ENCODE assay signal across 8 cellular contexts in genomic region chr2:187553908-187554703, GRCh38. TPM values are rescaled to one million over a fixed set of nuclear protein-coding genes. Genes with fewer than 3 reads are reported as not detected.
DNase-seq lines count a peak whose midpoint lies in the region; ATAC-seq and TF ChIP-seq lines count a peak whose summit lies in the region.

TSS of gene TFPI (minus strand) at chr2:187554435. CDS start at chr2:187503768, 50,667 bp downstream.

- H3K36me3 ChIP-seq in DND-41 (ENCODE audit: insufficient read depth, low read length) (no peaks in the 10 kb centered on the region), PC-3 (ENCODE audit: low read depth, low read length) (no peaks in the 10 kb centered on the region)

- ATAC-seq in DND-41 (ENCODE audit: insufficient read depth, low read depth): peak; percentile 95
- ATAC-seq in PC-3: peak; percentile 66
- ATAC-seq in GM19455 (IDR thresholded peaks at IDR 0.05; ENCODE audit: unreplicated experiment): no peak

- TF ChIP-seq CTCF in DND-41 (IDR thresholded peaks at IDR 0.05; ENCODE audit: borderline replicate concordance, extremely low read depth, low read length, poor library complexity, severe bottlenecking) (no peak), PC-3 (conservative IDR thresholded peaks at IDR 0.05; ENCODE audit: low read depth, low read length) (no peak), glutamatergic neuron (IDR thresholded peaks at IDR 0.05; ENCODE audit: partially characterized antibody, unreplicated experiment) (no peak)

- no peaks in the 10 kb centered on the region for H4K20me1 ChIP-seq in DND-41 (ENCODE audit: insufficient read depth, low read length)
- no peaks in the 10 kb centered on the region for H4K20me1 ChIP-seq in PC-3 (ENCODE audit: low read length)

- peak within 1 kb of the TSS; percentile 93 for H3K27ac ChIP-seq in DND-41 (ENCODE audit: low read length)
- peak within 1 kb of the TSS; percentile 94 for H3K27ac ChIP-seq in PC-3 (ENCODE audit: low read length)

- CTCF ChIA-PET in PC-3 (lab: Charles Lee): interaction anchor here (0.6 kb wide), 1 partner anchor 53 kb away, joined by 5 read pairs; no protein-coding TSS in a partner anchor

- H3K27me3 Mint-ChIP-seq in glutamatergic neuron (ENCODE audit: unreplicated experiment): peaks cover 2% of the 10 kb centered on the region

- POLR2A ChIA-PET in PC-3 (lab: Charles Lee; ENCODE audit: unreplicated experiment): no interaction called here

- H3K9ac ChIP-seq in DND-41 (ENCODE audit: low read depth, low read length): peak within 1 kb of the TSS; percentile 58
- peak within 1 kb of the TSS; percentile 89 for H3K9ac ChIP-seq in PC-3 (ENCODE audit: low read length)

- peak within 1 kb of the TSS; percentile 45 for H2AFZ ChIP-seq in DND-41 (ENCODE audit: low read depth, low read length)
- peak within 1 kb of the TSS; percentile 56 for H2AFZ ChIP-seq in PC-3 (ENCODE audit: low read length)

- no peak within 1 kb of the TSS for H3K4me3 Mint-ChIP-seq in glutamatergic neuron (ENCODE audit: unreplicated experiment)

- H3K4me2 ChIP-seq in DND-41 (ENCODE audit: insufficient read depth, low read length) (peak within 1 kb of the TSS; percentile 66), PC-3 (ENCODE audit: low read length) (peak within 1 kb of the TSS; percentile 77)

- BruUV-seq in PC-3 (replicated peaks; lab: Mats Ljungman, UMichigan): TSS peak; percentile 72

- in situ Hi-C loops in endometrial microvascular endothelial cells (cut with HindIII; ENCODE audit: inconsistent ontology term, low pct_unique_long_range_greater_than_20kb, low sequenced_read_pairs): no loop called here

- intact Hi-C loops in PC-3 (cut with micrococcal nuclease): loop anchor here (1.0 to 2.0 kb wide), 2 partner anchors 24 to 53 kb away; no protein-coding TSS in a partner anchor

- DNase-seq in DND-41 (peak; percentile 64), PC-3 (peak; percentile 53), glutamatergic neuron (no peak), DMS153 treated with DMSO at 0.1 percent for 48 hours (lab: John Stamatoyannopoulos, UW; ENCODE audit: unreplicated experiment) (no peak), NCI-H1417 treated with DMSO at 0.1 percent for 48 hours (lab: John Stamatoyannopoulos, UW) (no peak)

- H3K27me3 ChIP-seq in DND-41 (ENCODE audit: insufficient read depth, low read length, poor library complexity) (no peaks in the 10 kb centered on the region), PC-3 (ENCODE audit: low read length) (no peaks in the 10 kb centered on the region), mononuclear cell (ENCODE audit: insufficient read depth, low read length) (no peaks in the 10 kb centered on the region)

- H3K4me3 ChIP-seq in DND-41 (ENCODE audit: low read depth in 1 of 2, low read length in 2 of 2) (peak within 1 kb of the TSS; percentile 27 to 63), PC-3 (ENCODE audit: low read length) (peak within 1 kb of the TSS; percentile 65), mononuclear cell (ENCODE audit: low read length) (peak within 1 kb of the TSS; percentile 14)

- H3K4me1 Mint-ChIP-seq in glutamatergic neuron (ENCODE audit: low read depth, unreplicated experiment): peaks cover 2% of the 10 kb centered on the region

- H3K36me3 Mint-ChIP-seq in glutamatergic neuron (ENCODE audit: unreplicated experiment): no peaks in the 10 kb centered on the region

- H3K9me3 ChIP-seq in DND-41 (ENCODE audit: insufficient read depth, low read length, severe bottlenecking): no peaks in the 10 kb centered on the region
- no peaks in the 10 kb centered on the region for H3K9me3 ChIP-seq in PC-3 (ENCODE audit: low read length)
- H3K9me3 ChIP-seq in mononuclear cell (ENCODE audit: low read depth, low read length): no peaks in the 10 kb centered on the region

- H3K27ac Mint-ChIP-seq in glutamatergic neuron (ENCODE audit: unreplicated experiment): no peak within 1 kb of the TSS

- peaks cover 4% of the 10 kb centered on the region for H3K79me2 ChIP-seq in DND-41 (ENCODE audit: insufficient read depth, low read length)
- peaks cover 43% of the 10 kb centered on the region for H3K79me2 ChIP-seq in PC-3 (ENCODE audit: low read length)

- H3K4me1 ChIP-seq in DND-41 (ENCODE audit: insufficient read depth, low read length) (peaks cover 40% of the 10 kb centered on the region), PC-3 (ENCODE audit: insufficient read depth, low read length) (peaks cover 47% of the 10 kb centered on the region), mononuclear cell (ENCODE audit: insufficient read depth, low read length) (peaks cover 6% of the 10 kb centered on the region)

- H3K9me2 ChIP-seq in PC-3 (replicated peaks; ENCODE audit: low read length): no peaks in the 10 kb centered on the region

- H3K9me3 Mint-ChIP-seq in glutamatergic neuron (ENCODE audit: unreplicated experiment): no peaks in the 10 kb centered on the region

- no peaks in the 10 kb centered on the region for H3F3A ChIP-seq in PC-3 (ENCODE audit: low read length, unreplicated experiment)

RNA-seq across cellular contexts. Expression of gene TFPI, which starts in this region (rescaled TPM):
- 15.0 and 16.0 TPM in 2 replicates for total RNA-seq in PC-3 (2014; rRNA removed)
- total RNA-seq in endometrial microvascular endothelial cells (ENCODE audit: inconsistent ontology term): 178 TPM
- 6.9 TPM for total RNA-seq in mononuclear cell
- total RNA-seq in glutamatergic neuron (ENCODE audit: unreplicated experiment): 0.59 TPM

Comparison
In these comparisons a context has a peak if more than half of its experiments do, and no peak if none do; other contexts are left out.
1. RNA of gene TFPI (total RNA-seq): 178 TPM in endometrial microvascular endothelial cells (single experiment); 15.0 to 16.0 TPM in PC-3, 6.9 TPM in mononuclear cell (single experiment) and 0.59 TPM in glutamatergic neuron (single experiment); every median in the first group is over 10 times any median in the second.
2. DNase-seq: peak in DND-41 (single experiment) and PC-3 (single experiment); none in glutamatergic neuron (single experiment), DMS153 treated with DMSO at 0.1 percent for 48 hours (single experiment) and NCI-H1417 treated with DMSO at 0.1 percent for 48 hours (single experiment).
3. H3K4me3 ChIP-seq: peak in every context shown above with its lines; median percentile 65 in PC-3; 45 in DND-41; 14 in mononuclear cell.